In genomic region chr11:119103793-119104192, GRCh38 we compare ENCODE assay signal across 9 cellular contexts. TPM values are rescaled to one million over a fixed set of nuclear protein-coding genes. Genes with fewer than 3 reads are reported as not detected.
DNase-seq lines count a peak whose midpoint lies in the region; ATAC-seq and TF ChIP-seq lines count a peak whose summit lies in the region.
"Had no signal": no experiment of that assay in that cellular context is flagged by ENCODE, and none has a peak within 500 bp of the region (broad histone marks: within the 10 kb centered on the region; RNA-seq: fewer than 3 reads in every experiment).

No MANE protein-coding gene starts in this region.

- H3F3A ChIP-seq in Loucy (ENCODE audit: low read depth): no peaks in the 10 kb centered on the region

- POLR2A ChIA-PET in WTC11 (lab: Charles Lee): no interaction called here
- POLR2A ChIA-PET in naive thymus-derived CD4-positive, alpha-beta T cell (lab: Charles Lee): interaction anchor here (0.8 to 20.2 kb wide), 4 partner anchors 9 to 532 kb away, joined by 3 to 435 read pairs (median 3); partner anchors contain the start of genes ARCN1 and HINFP

- peak overlapping the region; percentile 46 for H3K4me3 Mint-ChIP-seq in WTC11
- H3K4me3 Mint-ChIP-seq in naive thymus-derived CD4-positive, alpha-beta T cell: peak overlapping the region; percentile 41 to 100 (median 82)

- no peaks in the 10 kb centered on the region for H3K9me2 ChIP-seq in Loucy (replicated peaks; ENCODE audit: low read depth, low read length)

- no peak overlapping the region for H3K9ac ChIP-seq in Loucy (ENCODE audit: low read depth, low read length, poor library complexity, severe bottlenecking)

- no peaks in the 10 kb centered on the region for H3K9me3 ChIP-seq in Loucy (ENCODE audit: insufficient read depth, low read depth, low read length)
- no peaks in the 10 kb centered on the region for H3K9me3 ChIP-seq in naive thymus-derived CD4-positive, alpha-beta T cell (ENCODE audit: control insufficient read depth in 2 of 3, low read length in 3 of 3)
- H3K9me3 ChIP-seq: A549 had no signal

- no peaks in the 10 kb centered on the region for H3K36me3 ChIP-seq in Loucy (ENCODE audit: insufficient read depth, low read length)
- peaks cover 0 to 4% (median 0%) of the 10 kb centered on the region in 3 experiments for H3K36me3 ChIP-seq in naive thymus-derived CD4-positive, alpha-beta T cell (ENCODE audit: control insufficient read depth in 2 of 3, insufficient read depth in 3 of 3, low read length in 3 of 3)

- DNase-seq in NCI-H526 (lab: John Stamatoyannopoulos, UW): peak; percentile 31 to 59
- no peak for DNase-seq in NCI-H526 treated with DMSO at 0.1 percent for 48 hours (lab: John Stamatoyannopoulos, UW)
- DNase-seq in WTC11 (ENCODE audit: low spot score): no peak
- DNase-seq in naive thymus-derived CD4-positive, alpha-beta T cell: peak in 1 of 9 donors; percentile 17
- DNase-seq in kidney tubule cell (ENCODE audit: low spot score): no peak
- no peak for DNase-seq in occipital lobe (lab: John Stamatoyannopoulos, UW)

- no peak overlapping the region for H3K27ac ChIP-seq in naive thymus-derived CD4-positive, alpha-beta T cell (ENCODE audit: low read depth, low read length)

- intact Hi-C loops in naive thymus-derived CD4-positive, alpha-beta T cell (cut with micrococcal nuclease): loop anchor here (2.0 to 5.0 kb wide), 7 partner anchors 73 to 1871 kb away; partner anchors contain the start of genes BCL9L (in 1 of the 2), CENATAC (in 1 of the 2), DDX6 (in 1 of the 2) and KMT2A (in 1 of the 2)

- H3K4me1 ChIP-seq in Loucy (ENCODE audit: insufficient read depth, low read length, poor library complexity, severe bottlenecking): peaks cover 35% of the 10 kb centered on the region
- H3K4me1 ChIP-seq in naive thymus-derived CD4-positive, alpha-beta T cell (ENCODE audit: control insufficient read depth in 2 of 2, insufficient read depth in 2 of 2, low read length in 2 of 2): peaks cover 24 to 30% of the 10 kb centered on the region in 2 donors

- peak overlapping the region; percentile 90 for H3K27ac Mint-ChIP-seq in WTC11
- H3K27ac Mint-ChIP-seq in naive thymus-derived CD4-positive, alpha-beta T cell: peak overlapping the region; percentile 85 to 99 (median 99)

- no peaks in the 10 kb centered on the region for H4K20me1 ChIP-seq in Loucy (ENCODE audit: insufficient read depth, low read length, poor library complexity, severe bottlenecking)

- no peak overlapping the region for H3K4me3 ChIP-seq in Loucy (ENCODE audit: low read length, poor library complexity, severe bottlenecking)
- no peak overlapping the region for H3K4me3 ChIP-seq in naive thymus-derived CD4-positive, alpha-beta T cell (ENCODE audit: low read length)

- H2AFZ ChIP-seq in Loucy (ENCODE audit: low read length): no peak overlapping the region

- no peaks in the 10 kb centered on the region for H3K27me3 ChIP-seq in Loucy (ENCODE audit: insufficient read depth, low read length, poor library complexity, severe bottlenecking)
- H3K27me3 ChIP-seq in naive thymus-derived CD4-positive, alpha-beta T cell (ENCODE audit: control insufficient read depth in 2 of 2, insufficient read depth in 2 of 2, low read length in 2 of 2): no peaks in the 10 kb centered on the region

- H3K36me3 Mint-ChIP-seq in WTC11: peaks cover 3% of the 10 kb centered on the region
- peaks cover 0 to 4% (median 0%) of the 10 kb centered on the region in 5 donors for H3K36me3 Mint-ChIP-seq in naive thymus-derived CD4-positive, alpha-beta T cell

- H3K79me2 ChIP-seq in Loucy (ENCODE audit: insufficient read depth, low read length): peaks cover 48% of the 10 kb centered on the region

- TF ChIP-seq CTCF in Loucy (conservative IDR thresholded peaks at IDR 0.05; ENCODE audit: low read length): 0 out of 2 replicates have a peak, but pooled peaks have one; percentile 32
- TF ChIP-seq CTCF in WTC11 (IDR thresholded peaks at IDR 0.05): no peak

- ATAC-seq in WTC11 (no peak), HG03135 (IDR thresholded peaks at IDR 0.05; ENCODE audit: unreplicated experiment) (no peak)
- no peak for ATAC-seq in naive thymus-derived CD4-positive, alpha-beta T cell
- ATAC-seq: A549 had no signal

- peaks cover 39% of the 10 kb centered on the region for H3K4me1 Mint-ChIP-seq in WTC11
- peaks cover 30 to 70% (median 54%) of the 10 kb centered on the region in 7 donors for H3K4me1 Mint-ChIP-seq in naive thymus-derived CD4-positive, alpha-beta T cell

- H3K9me3 Mint-ChIP-seq in WTC11: no peaks in the 10 kb centered on the region
- no peaks in the 10 kb centered on the region for H3K9me3 Mint-ChIP-seq in naive thymus-derived CD4-positive, alpha-beta T cell

- peaks cover 10% of the 10 kb centered on the region for H3K27me3 Mint-ChIP-seq in WTC11 (ENCODE audit: low read depth)
- no peaks in the 10 kb centered on the region for H3K27me3 Mint-ChIP-seq in naive thymus-derived CD4-positive, alpha-beta T cell

- H3K4me2 ChIP-seq in Loucy (ENCODE audit: low read depth, low read length, poor library complexity, severe bottlenecking): no peak overlapping the region

- CTCF ChIA-PET in WTC11 (lab: Charles Lee): no interaction called here
- CTCF ChIA-PET in naive thymus-derived CD4-positive, alpha-beta T cell (lab: Charles Lee): no interaction called here

TF ChIP-seq in WTC11, 78 proteins besides CTCF, POLR2A, EP300 and RAD21 (continues in another document):
- TF ChIP-seq TP53 (CRISPR knock-in tag; IDR thresholded peaks at IDR 0.05): no peak
- TF ChIP-seq MAX (CRISPR knock-in tag; IDR thresholded peaks at IDR 0.05): no peak
- TF ChIP-seq ATF2 (CRISPR knock-in tag; IDR thresholded peaks at IDR 0.05; ENCODE audit: borderline replicate concordance, low read depth): no peak
- no peak for TF ChIP-seq ZSCAN18 (CRISPR knock-in tag; IDR thresholded peaks at IDR 0.05)
- TF ChIP-seq ZNF416 (CRISPR knock-in tag; IDR thresholded peaks at IDR 0.05): no peak
- TF ChIP-seq ETV6 (CRISPR knock-in tag; IDR thresholded peaks at IDR 0.05): no peak
- no peak for TF ChIP-seq E2F4 (CRISPR knock-in tag; IDR thresholded peaks at IDR 0.05; ENCODE audit: borderline replicate concordance, low read depth)
- no peak for TF ChIP-seq SMAD4 (CRISPR knock-in tag; IDR thresholded peaks at IDR 0.05)

RNA-seq across cellular contexts. Expression of gene DPAGT1, which starts 2.1 kb away (rescaled TPM):
- total RNA-seq in WTC11 (2021) (59.6 to 64.6 TPM (median 63.5 TPM) in 3 replicates), occipital lobe (8.7 TPM)
- 10 to 100 TPM; 21.9 to 63.9 (median 37.9) TPM for total RNA-seq in naive thymus-derived CD4-positive, alpha-beta T cell
- polyA plus RNA-seq in naive thymus-derived CD4-positive, alpha-beta T cell: 10 to 100 TPM; 25.0 to 32.6 TPM

RNA-seq across cellular contexts. Expression of gene C2CD2L, which starts 3.4 kb away (rescaled TPM):
- 3.4 to 6.4 TPM (median 4.4 TPM) in 3 replicates for total RNA-seq in WTC11 (2021)
- total RNA-seq in naive thymus-derived CD4-positive, alpha-beta T cell: 10 to 100 TPM; 24.7 to 40.7 (median 36.1) TPM
- polyA plus RNA-seq in naive thymus-derived CD4-positive, alpha-beta T cell: 10 to 100 TPM in 1 of 2 donors, 1 to 10 TPM in 1; 2.7 to 10.2 TPM
- total RNA-seq in occipital lobe: 7.6 TPM

RNA-seq across cellular contexts. Expression of gene HINFP, which starts 17.6 kb away (rescaled TPM):
- total RNA-seq in WTC11 (2021) (34.0 to 37.1 TPM (median 35.4 TPM) in 3 replicates), occipital lobe (21.7 TPM)
- total RNA-seq in naive thymus-derived CD4-positive, alpha-beta T cell: 10 to 100 TPM; 30.7 to 79.7 (median 42.7) TPM
- polyA plus RNA-seq in naive thymus-derived CD4-positive, alpha-beta T cell: 10 to 100 TPM; 14.7 to 24.1 TPM

RNA-seq across cellular contexts. Expression of gene HMBS, which starts 19.1 kb away (rescaled TPM):
- 55.4 to 64.4 TPM (median 62.3 TPM) in 3 replicates for total RNA-seq in WTC11 (2021)
- total RNA-seq in naive thymus-derived CD4-positive, alpha-beta T cell: 10 to 100 TPM in 1 of 5 experiments, 1 to 10 TPM in 4; 6.7 to 25.4 (median 7.7) TPM
- polyA plus RNA-seq in naive thymus-derived CD4-positive, alpha-beta T cell: 10 to 100 TPM; 20.8 to 25.3 TPM
- total RNA-seq in occipital lobe: 2.0 TPM

RNA-seq across cellular contexts. Expression of gene VPS11, which starts 36.2 kb away (rescaled TPM):
- total RNA-seq in WTC11 (2021): 17.2 to 20.2 TPM (median 18.4 TPM) in 3 replicates
- 10 to 100 TPM; 39.0 to 73.9 (median 57.1) TPM for total RNA-seq in naive thymus-derived CD4-positive, alpha-beta T cell
- polyA plus RNA-seq in naive thymus-derived CD4-positive, alpha-beta T cell: 10 to 100 TPM; 40.3 to 72.1 TPM
- 22.1 TPM for total RNA-seq in occipital lobe

Comparison
In these comparisons a context has a peak if more than half of its experiments do, and no peak if none do; other contexts are left out.
1. DNase-seq: peak in NCI-H526 (2 of 2); none in NCI-H526 treated with DMSO at 0.1 percent for 48 hours (single experiment), WTC11 (single experiment), kidney tubule cell (single experiment) and occipital lobe (single experiment).